23 cellular contexts compared by ENCODE assay signal in genomic region chrX:39731735-39732134, GRCh38.
DNase-seq lines count a peak whose midpoint lies in the region; ATAC-seq and TF ChIP-seq lines count a peak whose summit lies in the region.
"Had no signal": no experiment of that assay in that cellular context is flagged by ENCODE, and none has a peak within 500 bp of the region (broad histone marks: within the 10 kb centered on the region; RNA-seq: fewer than 3 reads in every experiment).

No MANE protein-coding gene starts in this region.

- no peak overlapping the region for H2BK15ac ChIP-seq in mesenchymal stem cell (ENCODE audit: low read depth, poor library complexity, severe bottlenecking)

- H3K27ac ChIP-seq in mesenchymal stem cell (ENCODE audit: low read length, poor library complexity, severe bottlenecking): no peak overlapping the region
- peak overlapping the region; percentile 64 for H3K27ac ChIP-seq in smooth muscle cell (ENCODE audit: low read depth)
- no peak overlapping the region for H3K27ac ChIP-seq in Peyer's patch
- H3K27ac ChIP-seq: upper lobe of right lung had no signal

- no peaks in the 10 kb centered on the region for H4K20me1 ChIP-seq in smooth muscle cell (ENCODE audit: low read depth)

- peak overlapping the region in 1 of 2 experiments; percentile 62 for H3K18ac ChIP-seq in mesenchymal stem cell (ENCODE audit: low read depth in 1 of 2, low read length in 2 of 2)

- H4K91ac ChIP-seq in mesenchymal stem cell (ENCODE audit: low read length): no peak overlapping the region

- peak overlapping the region; percentile 39 for H3K27ac Mint-ChIP-seq in T-helper 17 cell
- H3K27ac Mint-ChIP-seq: activated naive CD4-positive, alpha-beta T cell treated with anti-CD3 and anti-CD28 coated beads for 36 hours had no signal

- H2BK5ac ChIP-seq in mesenchymal stem cell (ENCODE audit: low read depth, low read length, poor library complexity, severe bottlenecking): no peak overlapping the region

- H3K9me3 ChIP-seq in T-helper 17 cell (ENCODE audit: control insufficient read depth, low read length, poor library complexity, severe bottlenecking) (no peaks in the 10 kb centered on the region), mesenchymal stem cell (ENCODE audit: control insufficient read depth, low read length) (peaks cover 7% of the 10 kb centered on the region), smooth muscle cell (replicated peaks; ENCODE audit: low read depth) (no peaks in the 10 kb centered on the region), Peyer's patch (peaks cover 0 to 5% (median 0%) of the 10 kb centered on the region in 4 donors)
- H3K9me3 ChIP-seq: adrenal gland, MG63, upper lobe of right lung had no signal

- no peaks in the 10 kb centered on the region for H3K79me1 ChIP-seq in mesenchymal stem cell (replicated peaks; ENCODE audit: low read length, poor library complexity, severe bottlenecking)

- no peak overlapping the region for H3K9ac ChIP-seq in mesenchymal stem cell (ENCODE audit: low read length)
- no peak overlapping the region for H3K9ac ChIP-seq in smooth muscle cell (ENCODE audit: low read depth)

- H3K4me1 ChIP-seq in mesenchymal stem cell (ENCODE audit: control insufficient read depth, insufficient read depth, low read depth, low read length): peaks cover 20% of the 10 kb centered on the region
- H3K4me1 ChIP-seq in smooth muscle cell (ENCODE audit: low read depth): peaks cover 10% of the 10 kb centered on the region
- H3K4me1 ChIP-seq in Peyer's patch: peaks cover 0 to 8% (median 0%) of the 10 kb centered on the region in 4 donors

- H3F3A ChIP-seq in smooth muscle cell (ENCODE audit: low read depth): peaks cover 40% of the 10 kb centered on the region

- WGBS in mesenchymal stem cell: 88% methylated on average over 3 of the region's 4 CpGs
- WGBS in smooth muscle cell (ENCODE audit: low lambda C conversion rate): 80% methylated on average over 4 of the region's 4 CpGs

- H3K4me2 ChIP-seq in mesenchymal stem cell (ENCODE audit: low read length, poor library complexity, severe bottlenecking) (no peak overlapping the region), smooth muscle cell (no peak overlapping the region)

- TF ChIP-seq CTCF in smooth muscle cell (IDR thresholded peaks at IDR 0.05; ENCODE audit: borderline replicate concordance, insufficient read depth, poor library complexity, severe bottlenecking) (no peak), Peyer's patch (IDR thresholded peaks at IDR 0.05) (no peak)

- H2AK5ac ChIP-seq in mesenchymal stem cell (ENCODE audit: low read length, severe bottlenecking): no peak overlapping the region

- H3K36me3 Mint-ChIP-seq in T-helper 17 cell (ENCODE audit: low read depth): no peaks in the 10 kb centered on the region

- no peak overlapping the region for H3K4me3 Mint-ChIP-seq in T-helper 17 cell
- H3K4me3 Mint-ChIP-seq: activated naive CD4-positive, alpha-beta T cell treated with anti-CD3 and anti-CD28 coated beads for 36 hours had no signal

- H2AFZ ChIP-seq in mesenchymal stem cell (ENCODE audit: low read depth, low read length) (no peak overlapping the region), smooth muscle cell (ENCODE audit: low read depth) (no peak overlapping the region)

- H3K36me3 ChIP-seq in mesenchymal stem cell (ENCODE audit: control insufficient read depth in 1 of 2, insufficient read depth in 2 of 2, low read depth in 1 of 2, low read length in 2 of 2): no peaks in the 10 kb centered on the region
- no peaks in the 10 kb centered on the region for H3K36me3 ChIP-seq in smooth muscle cell (ENCODE audit: low read depth)
- no peaks in the 10 kb centered on the region for H3K36me3 ChIP-seq in Peyer's patch
- H3K36me3 ChIP-seq: adrenal gland, heart left ventricle, MG63, upper lobe of right lung had no signal

- no peaks in the 10 kb centered on the region for H3K79me2 ChIP-seq in smooth muscle cell (ENCODE audit: low read depth)

- H2BK120ac ChIP-seq in mesenchymal stem cell (ENCODE audit: low read depth, low read length): no peak overlapping the region

- ATAC-seq in T-helper 17 cell: no peak
- ATAC-seq in GM21360 (IDR thresholded peaks at IDR 0.05; ENCODE audit: unreplicated experiment): no peak
- ATAC-seq: upper lobe of right lung had no signal

- H3K4me3 ChIP-seq in mesenchymal stem cell (ENCODE audit: insufficient read depth in 1 of 2, low read depth in 1 of 2, low read length in 2 of 2): no peak overlapping the region
- H3K4me3 ChIP-seq in smooth muscle cell: no peak overlapping the region
- no peak overlapping the region for H3K4me3 ChIP-seq in Peyer's patch
- H3K4me3 ChIP-seq: adrenal gland, heart left ventricle, K562, MG63, upper lobe of right lung had no signal

- H3K23ac ChIP-seq in mesenchymal stem cell (ENCODE audit: low read length in 2 of 2): no peak overlapping the region

- H3K4ac ChIP-seq in mesenchymal stem cell (ENCODE audit: low read depth in 1 of 2, low read length in 2 of 2): no peak overlapping the region

- no peak overlapping the region for H4K8ac ChIP-seq in mesenchymal stem cell (ENCODE audit: low read length)

- H3K4me1 Mint-ChIP-seq in T-helper 17 cell: peaks cover 5% of the 10 kb centered on the region

- no peaks in the 10 kb centered on the region for H3K27me3 Mint-ChIP-seq in T-helper 17 cell

- TF ChIP-seq POLR2A in Peyer's patch (IDR thresholded peaks at IDR 0.05): no peak

- no peak overlapping the region for H3K14ac ChIP-seq in mesenchymal stem cell (ENCODE audit: low read length in 2 of 2)

- H3K27me3 ChIP-seq in mesenchymal stem cell (ENCODE audit: control insufficient read depth in 1 of 2, insufficient read depth in 1 of 2, low read length in 2 of 2) (peaks cover 0 to 63% of the 10 kb centered on the region in 2 experiments), smooth muscle cell (ENCODE audit: low read depth) (no peaks in the 10 kb centered on the region), Peyer's patch (no peaks in the 10 kb centered on the region)
- H3K27me3 ChIP-seq: MG63, upper lobe of right lung had no signal

- DNase-seq in DMS53 (lab: John Stamatoyannopoulos, UW): peak; percentile 5
- DNase-seq in DMS53 treated with DMSO at 0.1 percent for 48 hours (lab: John Stamatoyannopoulos, UW; ENCODE audit: unreplicated experiment): no peak
- no peak for DNase-seq in T-helper 17 cell
- peak; percentile 9 for DNase-seq in mesenchymal stem cell
- no peak for DNase-seq in smooth muscle cell (lab: John Stamatoyannopoulos, UW; ENCODE audit: unreplicated experiment)
- DNase-seq in GM03348 (ENCODE audit: low spot score): no peak
- DNase-seq in Peyer's patch: no peak
- DNase-seq: 8988T; activated CD4-positive, alpha-beta T cell treated with anti-CD3 and anti-CD28 coated beads, Interleukin-2, amount 50 U/mL, for 48 hours; activated CD4-positive, CD25-positive, alpha-beta regulatory T cell; activated naive CD4-positive, alpha-beta T cell treated with anti-CD3 and anti-CD28 coated beads for 36 hours; adrenal gland; AML-193; DND-41; effector CD4-positive, alpha-beta T cell; MG63; NCI-H2029; NK-92 treated with Interleukin-12 subunit alpha and Interleukin-12 subunit beta, amount 100 ng/mL, for 24 hours; stimulated activated CD4-positive, alpha-beta T cell treated with anti-CD3 and anti-CD28 coated beads, Interleukin-2, amount 100 ng/mL, for 48 hours; upper lobe of right lung had no signal

- peak overlapping the region in 1 of 2 experiments; percentile 42 for H2BK12ac ChIP-seq in mesenchymal stem cell (ENCODE audit: low read length in 2 of 2)

Comparison
In these comparisons a context has a peak if more than half of its experiments do, and no peak if none do; other contexts are left out.
1. DNase-seq: peak in DMS53 (single experiment) and mesenchymal stem cell (single experiment); none in DMS53 treated with DMSO at 0.1 percent for 48 hours (single experiment), T-helper 17 cell (0 of 3), smooth muscle cell (single experiment), GM03348 (single experiment) and Peyer's patch (0 of 3).